In genomic region chr10:116889066-116889465, GRCh38 we compare ENCODE assay signal across 1 cellular context.
TF ChIP-seq lines count a peak whose summit lies in the region.

No MANE protein-coding gene starts in this region.

TF ChIP-seq in WTC11, 78 proteins besides CTCF, POLR2A, EP300 and RAD21 (continued from another document):
- TF ChIP-seq ZNF317 (CRISPR knock-in tag; IDR thresholded peaks at IDR 0.05; ENCODE audit: borderline replicate concordance, low read depth) (no peak), RELA (CRISPR knock-in tag; IDR thresholded peaks at IDR 0.05; ENCODE audit: borderline replicate concordance) (no peak), CDX4 (CRISPR knock-in tag; IDR thresholded peaks at IDR 0.05; ENCODE audit: borderline replicate concordance) (no peak), TCF7 (CRISPR knock-in tag; IDR thresholded peaks at IDR 0.05; ENCODE audit: low read depth) (no peak), PRDM15 (CRISPR knock-in tag; IDR thresholded peaks at IDR 0.05) (no peak), FOXJ3 (CRISPR knock-in tag; IDR thresholded peaks at IDR 0.05; ENCODE audit: borderline replicate concordance) (no peak), ETV6 (CRISPR knock-in tag; IDR thresholded peaks at IDR 0.05) (no peak), NR2C2 (CRISPR knock-in tag; IDR thresholded peaks at IDR 0.05) (no peak)
